ENCODE assay signal across 18 cellular contexts in genomic region chr7:78071821-78072590, GRCh38.
DNase-seq lines count a peak whose midpoint lies in the region; ATAC-seq and TF ChIP-seq lines count a peak whose summit lies in the region.
"Had no signal": no experiment of that assay in that cellular context is flagged by ENCODE, and none has a peak within 500 bp of the region (broad histone marks: within the 10 kb centered on the region; RNA-seq: fewer than 3 reads in every experiment).

No MANE protein-coding gene starts in this region.

- no peak overlapping the region for H3K27ac ChIP-seq in endodermal cell (ENCODE audit: low read depth, low read length)
- H3K27ac ChIP-seq in lung (ENCODE audit: low read depth in 1 of 2, low read length in 1 of 2): no peak overlapping the region
- no peak overlapping the region for H3K27ac ChIP-seq in CD4-positive, alpha-beta T cell (ENCODE audit: low read depth, low read length)
- H3K27ac ChIP-seq: 22Rv1, BLaER1, C4-2B, GM23248 had no signal

- H3K4me3 Mint-ChIP-seq in endodermal cell (no peak overlapping the region), chondrocyte (ENCODE audit: unreplicated experiment) (no peak overlapping the region)
- no peak overlapping the region for H3K4me3 Mint-ChIP-seq in CD4-positive, alpha-beta T cell
- H3K4me3 Mint-ChIP-seq: B cell; CD4-positive, CD25-positive, alpha-beta regulatory T cell; CD8-positive, alpha-beta memory T cell had no signal

- CTCF ChIA-PET in CD4-positive, alpha-beta T cell (lab: Charles Lee): no interaction called here

- H3K27me3 ChIP-seq in endodermal cell (ENCODE audit: control insufficient read depth, insufficient read depth, low read length, poor library complexity, severe bottlenecking) (no peaks in the 10 kb centered on the region), lung (ENCODE audit: control insufficient read depth, insufficient read depth) (no peaks in the 10 kb centered on the region)
- H3K27me3 ChIP-seq in CD4-positive, alpha-beta T cell (ENCODE audit: control insufficient read depth, insufficient read depth, low read length): no peaks in the 10 kb centered on the region
- H3K27me3 ChIP-seq: BLaER1 had no signal

- H3K27ac Mint-ChIP-seq in endodermal cell: peak overlapping the region; percentile 52
- no peak overlapping the region for H3K27ac Mint-ChIP-seq in CD4-positive, alpha-beta T cell
- no peak overlapping the region for H3K27ac Mint-ChIP-seq in chondrocyte (ENCODE audit: unreplicated experiment)
- H3K27ac Mint-ChIP-seq: B cell; CD8-positive, alpha-beta memory T cell had no signal

- no peak overlapping the region for H3K9ac ChIP-seq in endodermal cell (ENCODE audit: extremely low read depth, low read length, poor library complexity, severe bottlenecking)
- H3K9ac ChIP-seq: BLaER1, GM23248 had no signal

- peak; percentile 34 for DNase-seq in DMS79 (lab: John Stamatoyannopoulos, UW)
- no peak for DNase-seq in endodermal cell
- DNase-seq in lung (ENCODE audit: low spot score): peak; percentile 35
- DNase-seq in NOMO-1 (lab: John Stamatoyannopoulos, UW; ENCODE audit: unreplicated experiment in 2 of 2): no peak
- DNase-seq in CD4-positive, alpha-beta T cell: no peak
- no peak for DNase-seq in chondrocyte (ENCODE audit: low spot score)
- DNase-seq: CD4-positive, CD25-positive, alpha-beta regulatory T cell; CD8-positive, alpha-beta memory T cell; DMS 273 treated with DMSO at 0.1 percent for 48 hours; DND-41; GM23248; H7; HCEC 1CT had no signal

- H3K9me3 ChIP-seq in endodermal cell (ENCODE audit: control insufficient read depth, low read length) (no peaks in the 10 kb centered on the region), lung (ENCODE audit: control insufficient read depth in 2 of 2, insufficient read depth in 1 of 2, low read length in 1 of 2) (peaks cover 0 to 2% of the 10 kb centered on the region in 2 donors)
- no peaks in the 10 kb centered on the region for H3K9me3 ChIP-seq in CD4-positive, alpha-beta T cell (ENCODE audit: control insufficient read depth, low read length)
- H3K9me3 ChIP-seq: BLaER1 had no signal

- H3K36me3 Mint-ChIP-seq in endodermal cell (ENCODE audit: low read depth) (no peaks in the 10 kb centered on the region), chondrocyte (ENCODE audit: low read depth) (no peaks in the 10 kb centered on the region)
- H3K36me3 Mint-ChIP-seq in CD4-positive, alpha-beta T cell (ENCODE audit: low read depth): no peaks in the 10 kb centered on the region
- H3K36me3 Mint-ChIP-seq: CD4-positive, CD25-positive, alpha-beta regulatory T cell; CD8-positive, alpha-beta memory T cell had no signal

- H3K4me3 ChIP-seq in endodermal cell (ENCODE audit: low read length) (no peak overlapping the region), lung (no peak overlapping the region)
- H3K4me3 ChIP-seq: BLaER1, GM12878, GM23248 had no signal

- TF ChIP-seq CTCF in endodermal cell (conservative IDR thresholded peaks at IDR 0.05) (no peak), lung (IDR thresholded peaks at IDR 0.05; ENCODE audit: control extremely low read depth, extremely low read depth) (no peak), chondrocyte (IDR thresholded peaks at IDR 0.05) (no peak)
- TF ChIP-seq CTCF in CD4-positive, alpha-beta T cell (IDR thresholded peaks at IDR 0.05): no peak

- no peaks in the 10 kb centered on the region for H3K36me3 ChIP-seq in endodermal cell (ENCODE audit: control insufficient read depth, insufficient read depth, low read length)
- no peaks in the 10 kb centered on the region for H3K36me3 ChIP-seq in lung (ENCODE audit: control insufficient read depth in 2 of 2, insufficient read depth in 2 of 2, low read length in 2 of 2)
- H3K36me3 ChIP-seq: BLaER1 had no signal

- H3K4me1 Mint-ChIP-seq in endodermal cell (peaks cover 51% of the 10 kb centered on the region), chondrocyte (ENCODE audit: low read depth) (no peaks in the 10 kb centered on the region)
- no peaks in the 10 kb centered on the region for H3K4me1 Mint-ChIP-seq in CD4-positive, alpha-beta T cell (ENCODE audit: low read depth)
- H3K4me1 Mint-ChIP-seq: B cell; CD4-positive, CD25-positive, alpha-beta regulatory T cell; CD8-positive, alpha-beta memory T cell had no signal

- H3K4me1 ChIP-seq in endodermal cell (ENCODE audit: control insufficient read depth, insufficient read depth, low read length) (peaks cover 32% of the 10 kb centered on the region), lung (ENCODE audit: control insufficient read depth in 2 of 2, insufficient read depth in 2 of 2, low read length in 2 of 2) (no peaks in the 10 kb centered on the region)

- 92 to 93% methylated on average over 4 to 7 of the region's 7 CpGs for WGBS in endodermal cell (ENCODE audit: insufficient coverage in 1 of 2, insufficient read length in 1 of 2), 2 experiments
- WGBS in lung, 2 donors: 70 to 86% methylated on average over 7 of the region's 7 CpGs

- POLR2A ChIA-PET in CD4-positive, alpha-beta T cell (lab: Charles Lee): interaction anchor here (0.7 kb wide), 1 partner anchor 147 kb away, joined by 3 read pairs; no protein-coding TSS in a partner anchor

- intact Hi-C loops in CD4-positive, alpha-beta T cell (cut with DNase I, micrococcal nuclease): no loop called here

- peak; percentile 61 for ATAC-seq in lung (ENCODE audit: insufficient read depth, low FRiP score)
- ATAC-seq in CD4-positive, alpha-beta T cell (ENCODE audit: poor library complexity): no peak
- ATAC-seq: GM12878 had no signal

- H3K9me3 Mint-ChIP-seq in endodermal cell (no peaks in the 10 kb centered on the region), chondrocyte (ENCODE audit: low read depth) (peaks cover 5% of the 10 kb centered on the region)
- H3K9me3 Mint-ChIP-seq in CD4-positive, alpha-beta T cell: no peaks in the 10 kb centered on the region
- H3K9me3 Mint-ChIP-seq: CD8-positive, alpha-beta memory T cell had no signal

- H3K27me3 Mint-ChIP-seq in endodermal cell (ENCODE audit: insufficient read depth) (no peaks in the 10 kb centered on the region), chondrocyte (ENCODE audit: low read depth) (no peaks in the 10 kb centered on the region)
- H3K27me3 Mint-ChIP-seq in CD4-positive, alpha-beta T cell: peaks cover 24% of the 10 kb centered on the region

Comparison
In these comparisons a context has a peak if more than half of its experiments do, and no peak if none do; other contexts are left out.
1. DNase-seq: peak in DMS79 (single experiment) and lung (single experiment); none in endodermal cell (single experiment), NOMO-1 (0 of 2), CD4-positive, alpha-beta T cell (0 of 10) and chondrocyte (single experiment).